30 cellular contexts compared by ENCODE assay signal in the genomic region with DNA sequence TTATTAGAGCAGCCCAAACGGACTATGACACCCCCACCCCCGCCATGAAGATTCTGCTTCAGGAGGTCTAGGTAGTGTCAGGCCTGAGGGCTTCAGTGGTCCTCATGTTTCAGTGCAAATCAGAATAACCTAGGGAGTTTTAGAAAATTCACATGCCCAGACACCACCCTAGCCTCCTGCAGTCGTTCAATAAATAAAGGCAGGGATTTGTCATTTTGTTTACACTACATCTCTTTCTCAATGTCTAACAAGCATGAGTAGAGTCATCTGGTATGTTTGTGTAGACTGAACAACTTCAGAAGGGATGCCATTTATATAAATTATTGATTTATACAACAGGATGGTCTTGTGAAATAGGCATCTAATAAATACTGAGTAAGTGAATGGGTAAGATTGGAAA.
DNase-seq lines count a peak whose midpoint lies in the region; ATAC-seq and TF ChIP-seq lines count a peak whose summit lies in the region.
"Had no signal": no experiment of that assay in that cellular context is flagged by ENCODE, and none has a peak within 500 bp of the region (broad histone marks: within the 10 kb centered on the region; RNA-seq: fewer than 3 reads in every experiment).

No MANE protein-coding gene starts in this region.

- CTCF ChIA-PET in HCT116 (lab: Charles Lee), result no interaction called here

- no peaks in the 10 kb centered on the region for H3K36me3 Mint-ChIP-seq in activated T-helper 2 cell treated with anti-CD3 and anti-CD28 coated beads, Interferon-gamma antibody, Interleukin-2, Interleukin-4, amounts not matched to agents 10 μg/mL and 5 μg/mL and 100 μg/mL, durations not matched to agents 14 hours and 24 hours and 36 hours (ENCODE audit: low read depth)
- H3K36me3 Mint-ChIP-seq: activated naive CD4-positive, alpha-beta T cell treated with anti-CD3 and anti-CD28 coated beads, Interleukin-2, amount 10 ng/mL, durations not matched to agents 7 days and 5 days had no signal

- no peaks in the 10 kb centered on the region for H3K9me3 ChIP-seq in HCT116 (ENCODE audit: control insufficient read depth in 1 of 2, insufficient read depth in 1 of 2, low read depth in 1 of 2, low read length in 2 of 2)
- H3K9me3 ChIP-seq: BLaER1 treated with 17β-estradiol and CSF1 and Interleukin-3, amounts not matched to agents 10 nM and 100 nM; left lung; neutrophil; psoas muscle; testis; vagina had no signal

- RAD21 ChIA-PET in HCT116 (lab: Charles Lee; ENCODE audit: low non-redundant PET in 1 of 2, low total read pairs in 2 of 2, uncharacterized antibody in 2 of 2, unreplicated experiment in 2 of 2), result no interaction called here

- no peak for TF ChIP-seq RAD21 in HCT116 (IDR thresholded peaks at IDR 0.05; ENCODE audit: low read depth)

- H3K9me2 ChIP-seq in HCT116 (ENCODE audit: insufficient read depth), result no peaks in the 10 kb centered on the region; the same call in 1 of the 2 replicates

- peaks cover 9 to 20% of the 10 kb centered on the region in 2 experiments for H3K4me1 ChIP-seq in HCT116 (ENCODE audit: control insufficient read depth in 1 of 2, insufficient read depth in 2 of 2, low read length in 2 of 2)
- H3K4me1 ChIP-seq: left lung, psoas muscle, testis, vagina had no signal

- no peaks in the 10 kb centered on the region for H3K79me2 ChIP-seq in HCT116 (ENCODE audit: insufficient read depth, low read length)

- H3K27ac ChIP-seq in HCT116 (ENCODE audit: low read depth, low read length), result no peak overlapping the region
- H3K27ac ChIP-seq: BLaER1 treated with 17β-estradiol and CSF1 and Interleukin-3, amounts not matched to agents 10 nM and 100 nM; KMS-11; left lung; neutrophil; psoas muscle; testis had no signal

- no peaks in the 10 kb centered on the region for H3K9me3 Mint-ChIP-seq in activated T-helper 2 cell treated with anti-CD3 and anti-CD28 coated beads, Interferon-gamma antibody, Interleukin-2, Interleukin-4, amounts not matched to agents 10 μg/mL and 5 μg/mL and 100 μg/mL, durations not matched to agents 14 hours and 24 hours and 36 hours
- H3K9me3 Mint-ChIP-seq: activated B cell treated with CpG ODN at 0.5 μM for 24 hours; activated naive CD4-positive, alpha-beta T cell treated with anti-CD3 and anti-CD28 coated beads, Interleukin-2, amount 10 ng/mL, durations not matched to agents 7 days and 5 days; activated T-helper 1 cell treated with anti-CD3 and anti-CD28 coated beads, Interleukin-12 subunit alpha, Interleukin-12 subunit beta, Interleukin-2, Interleukin-4 antibody, amounts not matched to agents 30 ng/mL and 10 ng/mL and 1 ng/mL, durations not matched to agents 14 hours and 24 hours and 36 hours had no signal

- POLR2A ChIA-PET in HCT116 (lab: Charles Lee), result no interaction called here

- intact Hi-C loops in HCT116 (cut with micrococcal nuclease), result no loop called here
- intact Hi-C loops in activated T-helper 2 cell treated with anti-CD3 and anti-CD28 coated beads, Interferon-gamma antibody, Interleukin-2, Interleukin-4, amounts not matched to agents 10 μg/mL and 5 μg/mL and 100 μg/mL, durations not matched to agents 14 hours and 24 hours and 36 hours (cut with micrococcal nuclease), result no loop called here

- no peak overlapping the region for H2AFZ ChIP-seq in HCT116 (ENCODE audit: low read depth, low read length, poor library complexity, severe bottlenecking)

- BruUV-seq in HCT116 (replicated peaks; lab: Mats Ljungman, UMichigan), result no TSS peak

- TF ChIP-seq CTCF in HCT116 (IDR thresholded peaks at IDR 0.05 in 2 of 3, conservative IDR thresholded peaks at IDR 0.05 in 1 of 3; ENCODE audit: borderline replicate concordance in 1 of 3, insufficient read depth in 1 of 3, low read depth in 2 of 3, low read length in 2 of 3) (no peak), omental fat pad (IDR thresholded peaks at IDR 0.05) (no peak)

- no peaks in the 10 kb centered on the region for H3K36me3 ChIP-seq in HCT116 (ENCODE audit: control insufficient read depth in 1 of 2, insufficient read depth in 2 of 2, low read length in 2 of 2)
- H3K36me3 ChIP-seq: BLaER1 treated with 17β-estradiol and CSF1 and Interleukin-3, amounts not matched to agents 10 nM and 100 nM; left lung; neutrophil; vagina had no signal

- H3K27me3 ChIP-seq in HCT116 (ENCODE audit: insufficient read depth, low read length), result no peaks in the 10 kb centered on the region
- H3K27me3 ChIP-seq: left lung, neutrophil, testis, vagina had no signal

- no peak overlapping the region for H3K27ac Mint-ChIP-seq in activated T-helper 2 cell treated with anti-CD3 and anti-CD28 coated beads, Interferon-gamma antibody, Interleukin-2, Interleukin-4, amounts not matched to agents 10 μg/mL and 5 μg/mL and 100 μg/mL, durations not matched to agents 14 hours and 24 hours and 36 hours
- H3K27ac Mint-ChIP-seq: activated B cell treated with CpG ODN at 0.5 μM for 24 hours; activated naive CD4-positive, alpha-beta T cell treated with anti-CD3 and anti-CD28 coated beads, Interleukin-2, amount 10 ng/mL, durations not matched to agents 7 days and 5 days; activated T-helper 1 cell treated with anti-CD3 and anti-CD28 coated beads, Interleukin-12 subunit alpha, Interleukin-12 subunit beta, Interleukin-2, Interleukin-4 antibody, amounts not matched to agents 30 ng/mL and 10 ng/mL and 1 ng/mL, durations not matched to agents 14 hours and 24 hours and 36 hours had no signal

- ATAC-seq in HCT116 (no peak), omental fat pad (ENCODE audit: low FRiP score) (no peak)
- ATAC-seq: left lung, psoas muscle had no signal

- no peak for TF ChIP-seq POLR2A in HCT116 (IDR thresholded peaks at IDR 0.05; ENCODE audit: borderline replicate concordance, extremely low read depth, insufficient read depth, insufficient read length)

- peaks cover 5% of the 10 kb centered on the region for H3K27me3 Mint-ChIP-seq in activated T-helper 2 cell treated with anti-CD3 and anti-CD28 coated beads, Interferon-gamma antibody, Interleukin-2, Interleukin-4, amounts not matched to agents 10 μg/mL and 5 μg/mL and 100 μg/mL, durations not matched to agents 14 hours and 24 hours and 36 hours (ENCODE audit: low read depth)
- H3K27me3 Mint-ChIP-seq: activated naive CD4-positive, alpha-beta T cell treated with anti-CD3 and anti-CD28 coated beads, Interleukin-2, amount 10 ng/mL, durations not matched to agents 7 days and 5 days had no signal

- no peak overlapping the region for H3K4me2 ChIP-seq in HCT116 (ENCODE audit: low read length)
- H3K4me2 ChIP-seq: BLaER1 treated with 17β-estradiol and CSF1 and Interleukin-3, amounts not matched to agents 10 nM and 100 nM; KMS-11 had no signal

- H3K4me3 ChIP-seq in HCT116 (replicated peaks in 1 of 2; ENCODE audit: low read depth in 1 of 2, low read length in 2 of 2), result no peak overlapping the region
- H3K4me3 ChIP-seq: BLaER1 treated with 17β-estradiol and CSF1 and Interleukin-3, amounts not matched to agents 10 nM and 100 nM; left lung; psoas muscle; testis; vagina had no signal

- DNase-seq in AG08395 (ENCODE audit: low spot score) (peak; percentile 55), HCT116 (ENCODE audit: low read depth, low spot score) (no peak), amniotic epithelial cell (ENCODE audit: low read depth) (peak; percentile 33), iris pigment epithelial cell (ENCODE audit: low read depth) (peak; percentile 38), NCI-H2081 (lab: John Stamatoyannopoulos, UW) (no peak), omental fat pad (ENCODE audit: low spot score) (no peak)
- DNase-seq in stimulated activated CD4-positive, alpha-beta T cell treated with anti-CD3 and anti-CD28 coated beads, Interleukin-15, amount 100 ng/mL, for 24 hours, result no peak
- no peak for DNase-seq in activated T-helper 2 cell treated with anti-CD3 and anti-CD28 coated beads, Interferon-gamma antibody, Interleukin-2, Interleukin-4, amounts not matched to agents 10 μg/mL and 5 μg/mL and 100 μg/mL, durations not matched to agents 14 hours and 24 hours and 36 hours (ENCODE audit: low spot score)
- DNase-seq: ACHN; activated B cell treated with CpG ODN at 0.5 μM for 24 hours; activated CD4-positive, alpha-beta T cell treated with anti-CD3 and anti-CD28 coated beads, Interleukin-2, amount 50 U/mL, for 48 hours; activated CD8-positive, alpha-beta memory T cell treated with anti-CD3 and anti-CD28 coated beads, Interleukin-2, amount 50 U/mL, for 4 hours; activated naive CD4-positive, alpha-beta T cell treated with anti-CD3 and anti-CD28 coated beads, Interleukin-2, amount 10 ng/mL, durations not matched to agents 7 days and 5 days; amygdala; DMS53; effector CD4-positive, alpha-beta T cell; GF-D8; left lung; NCI-H2171; NCI-H524 treated with DMSO at 0.1 percent for 48 hours; psoas muscle; SHP77 treated with DMSO at 0.1 percent for 48 hours; stimulated activated naive CD4-positive, alpha-beta T cell treated with Interleukin-2 at 50 U/mL for 16 hours; SW 1271; testis had no signal

- H3K9ac ChIP-seq in HCT116 (ENCODE audit: low read length), result no peak overlapping the region
- H3K9ac ChIP-seq: BLaER1 treated with 17β-estradiol and CSF1 and Interleukin-3, amounts not matched to agents 10 nM and 100 nM; KMS-11 had no signal

- H3K4me3 Mint-ChIP-seq in activated T-helper 2 cell treated with anti-CD3 and anti-CD28 coated beads, Interferon-gamma antibody, Interleukin-2, Interleukin-4, amounts not matched to agents 10 μg/mL and 5 μg/mL and 100 μg/mL, durations not matched to agents 14 hours and 24 hours and 36 hours (ENCODE audit: low read depth), result no peak overlapping the region
- H3K4me3 Mint-ChIP-seq: activated B cell treated with CpG ODN at 0.5 μM for 24 hours; activated naive CD4-positive, alpha-beta T cell treated with anti-CD3 and anti-CD28 coated beads, Interleukin-2, amount 10 ng/mL, durations not matched to agents 7 days and 5 days; activated T-helper 1 cell treated with anti-CD3 and anti-CD28 coated beads, Interleukin-12 subunit alpha, Interleukin-12 subunit beta, Interleukin-2, Interleukin-4 antibody, amounts not matched to agents 30 ng/mL and 10 ng/mL and 1 ng/mL, durations not matched to agents 14 hours and 24 hours and 36 hours had no signal

- no peaks in the 10 kb centered on the region for H3K4me1 Mint-ChIP-seq in activated T-helper 2 cell treated with anti-CD3 and anti-CD28 coated beads, Interferon-gamma antibody, Interleukin-2, Interleukin-4, amounts not matched to agents 10 μg/mL and 5 μg/mL and 100 μg/mL, durations not matched to agents 14 hours and 24 hours and 36 hours (ENCODE audit: low read depth)
- H3K4me1 Mint-ChIP-seq: activated B cell treated with CpG ODN at 0.5 μM for 24 hours; activated naive CD4-positive, alpha-beta T cell treated with anti-CD3 and anti-CD28 coated beads, Interleukin-2, amount 10 ng/mL, durations not matched to agents 7 days and 5 days had no signal

- no peaks in the 10 kb centered on the region for H4K20me1 ChIP-seq in HCT116 (ENCODE audit: insufficient read depth)
- H4K20me1 ChIP-seq: BLaER1 treated with 17β-estradiol and CSF1 and Interleukin-3, amounts not matched to agents 10 nM and 100 nM had no signal

TF ChIP-seq in HCT116, 20 proteins besides CTCF, POLR2A, EP300 and RAD21 (continues in another document):
- no peak for TF ChIP-seq SP1 (IDR thresholded peaks at IDR 0.05; ENCODE audit: low read depth)
- TF ChIP-seq ELF1 (IDR thresholded peaks at IDR 0.05; ENCODE audit: borderline replicate concordance, low read depth), result no peak
- no peak for TF ChIP-seq EZH2phosphoT487 (IDR thresholded peaks at IDR 0.05; ENCODE audit: borderline replicate concordance)
- 0 out of 2 replicates have a peak, but pooled peaks have one; percentile 32 for TF ChIP-seq CEBPB (IDR thresholded peaks at IDR 0.05; ENCODE audit: low read depth)

Comparison
In these comparisons a context has a peak if more than half of its experiments do, and no peak if none do; other contexts are left out.
1. DNase-seq: peak in AG08395 (single experiment), amniotic epithelial cell (single experiment) and iris pigment epithelial cell (single experiment); none in HCT116 (single experiment), stimulated activated CD4-positive, alpha-beta T cell treated with anti-CD3 and anti-CD28 coated beads, Interleukin-15, amount 100 ng/mL, for 24 hours (single experiment), activated T-helper 2 cell treated with anti-CD3 and anti-CD28 coated beads, Interferon-gamma antibody, Interleukin-2, Interleukin-4, amounts not matched to agents 10 μg/mL and 5 μg/mL and 100 μg/mL, durations not matched to agents 14 hours and 24 hours and 36 hours (single experiment), NCI-H2081 (0 of 2) and omental fat pad (single experiment).